Comparison of ENCODE assay signal across 26 cellular contexts in genomic region chr1:171834831-171835230, GRCh38.
"Had no signal": no experiment of that assay in that cellular context is flagged by ENCODE, and none has a peak within 500 bp of the region (broad histone marks: within the 10 kb centered on the region; RNA-seq: fewer than 3 reads in every experiment).

No MANE protein-coding gene starts in this region.

- DNase-seq: natural killer cell; occipital lobe; ovary; posterior cingulate gyrus; psoas muscle; right cardiac atrium; right lobe of liver; sigmoid colon; small intestine; stimulated activated CD4-positive, alpha-beta T cell treated with anti-CD3 and anti-CD28 coated beads, Interleukin-15, amount 100 ng/mL, for 24 hours; stimulated activated CD4-positive, alpha-beta T cell treated with anti-CD3 and anti-CD28 coated beads, Interleukin-2, amount 100 ng/mL, for 24 hours; stimulated activated CD4-positive, alpha-beta T cell treated with anti-CD3 and anti-CD28 coated beads, Interleukin-4, amount 100 ng/mL, for 1 hour; stimulated activated CD4-positive, alpha-beta T cell treated with anti-CD3 and anti-CD28 coated beads, Interleukin-4, amount 100 ng/mL, for 4 hours; stimulated activated CD8-positive, alpha-beta memory T cell treated with anti-CD3 and anti-CD28 coated beads, Interleukin-4, amount 100 ng/mL, for 48 hours; stimulated activated naive CD4-positive, alpha-beta T cell; stimulated activated naive CD8-positive, alpha-beta T cell treated with anti-CD3 and anti-CD28 coated beads, Interleukin-15, amount 100 ng/mL, for 72 hours; stimulated activated naive CD8-positive, alpha-beta T cell treated with anti-CD3 and anti-CD28 coated beads, Interleukin-15, Interleukin-2, amounts not matched to agents 100 U/mL and 50 U/mL, for 24 hours; testis; tibial artery; transverse colon; upper lobe of left lung had no signal

- H3K27me3 ChIP-seq: ovary, right lobe of liver, sigmoid colon, suprapubic skin, testis, tibial artery, transverse colon, upper lobe of left lung, vagina had no signal

- H3K4me1 ChIP-seq: neural progenitor cell, parathyroid adenoma, psoas muscle, right lobe of liver, sigmoid colon, suprapubic skin, testis, tibial artery, transverse colon, upper lobe of left lung, vagina had no signal

- H3K4me2 ChIP-seq: neural progenitor cell had no signal

- H3K79me2 ChIP-seq: parathyroid adenoma had no signal

- H3K9ac ChIP-seq: neural progenitor cell, parathyroid adenoma had no signal

- H3K4me3 ChIP-seq: neural progenitor cell, ovary, psoas muscle, right lobe of liver, sigmoid colon, suprapubic skin, testis, tibial artery, transverse colon, upper lobe of left lung, vagina had no signal

- H3K27ac ChIP-seq: neural progenitor cell, ovary, parathyroid adenoma, psoas muscle, right lobe of liver, sigmoid colon, suprapubic skin, testis, tibial artery, transverse colon, upper lobe of left lung, vagina had no signal

- H3K9me3 ChIP-seq: ovary, psoas muscle, right lobe of liver, sigmoid colon, suprapubic skin, testis, tibial artery, transverse colon, upper lobe of left lung, vagina had no signal

- H3K36me3 ChIP-seq: neural progenitor cell, ovary, right lobe of liver, sigmoid colon, suprapubic skin, tibial artery, transverse colon, upper lobe of left lung, vagina had no signal

- ATAC-seq: natural killer cell; psoas muscle; right cardiac atrium; right lobe of liver; stimulated activated memory B cell treated with anti-CD40 and anti-IgM and Interleukin-4, amounts not matched to agents 10 μg/mL and 1 μg/mL and 100 μg/mL, for 72 hours; stimulated activated naive CD8-positive, alpha-beta T cell treated with anti-CD3 and anti-CD28 coated beads, Interleukin-15, amount 100 ng/mL, for 72 hours; stimulated activated naive CD8-positive, alpha-beta T cell treated with anti-CD3 and anti-CD28 coated beads, Interleukin-15, Interleukin-2, amounts not matched to agents 100 U/mL and 50 U/mL, for 24 hours had no signal

- H2AFZ ChIP-seq: neural progenitor cell, parathyroid adenoma had no signal
